In the genomic region with DNA sequence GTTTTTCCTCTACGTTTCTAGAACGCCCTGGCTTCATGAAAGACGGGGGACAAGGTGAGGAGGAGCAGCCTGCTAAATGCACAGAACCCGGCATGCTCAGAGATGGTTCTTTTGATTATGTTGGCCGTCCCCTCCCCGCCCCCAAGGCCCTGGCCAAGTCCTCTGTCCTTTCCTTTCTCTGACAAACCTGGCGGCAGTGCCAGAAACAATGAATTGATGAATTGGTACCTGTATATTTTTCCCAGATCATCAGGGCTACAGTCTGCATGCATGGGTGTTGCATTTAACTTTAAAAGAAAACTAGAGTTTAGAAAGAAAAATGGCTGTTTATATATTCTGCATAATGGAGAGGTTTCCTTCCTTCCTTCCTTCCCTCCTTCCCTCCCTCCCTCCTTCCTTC, we compare ENCODE assay signal across 11 cellular contexts. TPM values are rescaled to one million over a fixed set of nuclear protein-coding genes. Genes with fewer than 3 reads are reported as not detected.
"Had no signal": no experiment of that assay in that cellular context is flagged by ENCODE, and none has a peak within 500 bp of the region (broad histone marks: within the 10 kb centered on the region; RNA-seq: fewer than 3 reads in every experiment).

No MANE protein-coding gene starts in this region.

- H3K36me3 ChIP-seq: HAP-1 had no signal

- ATAC-seq: HCT116, HepG2 had no signal

- H2AFZ ChIP-seq: GM23248 had no signal

- H3K36me3 Mint-ChIP-seq: IgD-negative memory B cell had no signal

- H3K4me3 ChIP-seq: GM23248, HAP-1 had no signal

- H3K4me3 Mint-ChIP-seq: HFFc6, IgD-negative memory B cell had no signal

- H3K9me3 ChIP-seq: HAP-1 had no signal

- DNase-seq: GM23248, H7, HFFc6, KG1 had no signal

- H3K27ac ChIP-seq: HL-60 had no signal

- FAIRE-seq: HepG2 had no signal

- H3K9me3 Mint-ChIP-seq: HFFc6, IgD-negative memory B cell had no signal

- H3K4me1 Mint-ChIP-seq: IgD-negative memory B cell had no signal

RNA-seq across cellular contexts. Expression of a gene that starts 29.0 kb away (rescaled TPM):
- total RNA-seq: GM23248, H4, HepG2, HFFc6, HT1080 had no signal
- polyA plus RNA-seq: GM23248, HepG2 had no signal

RNA-seq across cellular contexts. Expression of a gene that starts 31.6 kb away (rescaled TPM):
- polyA plus RNA-seq: IgD-negative memory B cell had no signal
